In the genomic region with DNA sequence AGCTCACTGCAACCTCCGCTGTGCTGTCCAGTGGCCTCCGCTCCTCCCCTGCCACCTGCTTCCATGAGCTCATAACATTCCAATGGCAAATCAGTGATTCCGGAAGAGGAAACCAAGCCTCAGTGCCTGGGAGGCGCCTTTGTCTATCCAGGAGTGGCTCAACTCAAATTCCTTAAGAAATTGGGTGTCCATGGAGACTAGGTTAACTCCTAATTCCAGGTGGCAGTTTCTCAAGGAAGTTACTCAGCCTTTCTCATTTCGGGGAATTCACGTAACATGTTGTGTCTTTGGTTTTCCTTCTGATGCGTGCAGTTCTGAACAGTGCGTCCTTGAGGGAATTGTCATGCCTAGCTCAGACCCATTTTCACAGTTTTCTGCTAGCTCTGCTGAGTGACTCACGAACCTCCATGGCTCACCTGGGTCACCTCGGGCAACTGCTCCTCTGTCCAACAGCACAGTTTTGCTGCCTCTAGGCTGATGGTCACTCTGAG, we compare ENCODE assay signal across 14 cellular contexts.
DNase-seq lines count a peak whose midpoint lies in the region; TF ChIP-seq lines count a peak whose summit lies in the region.
"Had no signal": no experiment of that assay in that cellular context is flagged by ENCODE, and none has a peak within 500 bp of the region (broad histone marks: within the 10 kb centered on the region; RNA-seq: fewer than 3 reads in every experiment).

No MANE protein-coding gene starts in this region.

- H3K79me2 ChIP-seq in trophoblast cell (ENCODE audit: control insufficient read depth, insufficient read depth, low read length, poor library complexity) = no peaks in the 10 kb centered on the region

- no peak overlapping the region for H2BK12ac ChIP-seq in trophoblast cell (ENCODE audit: low read length)

- H4K12ac ChIP-seq in trophoblast cell (ENCODE audit: low read depth, low read length) = no peak overlapping the region

- no peak overlapping the region for H4K8ac ChIP-seq in trophoblast cell (ENCODE audit: low read depth, low read length)

- H3K36me3 ChIP-seq in esophagus muscularis mucosa (no peaks in the 10 kb centered on the region), trophoblast cell (ENCODE audit: control insufficient read depth in 1 of 2, insufficient read depth in 2 of 2, low read length in 2 of 2) (no peaks in the 10 kb centered on the region)
- H3K36me3 ChIP-seq: SJSA1 had no signal

- H2AFZ ChIP-seq in trophoblast cell (ENCODE audit: insufficient read depth, low read length, poor library complexity) = no peak overlapping the region

- H2BK120ac ChIP-seq in trophoblast cell (ENCODE audit: insufficient read depth, low read length, poor library complexity) = no peak overlapping the region

- H3K14ac ChIP-seq in trophoblast cell (ENCODE audit: low read length) = no peak overlapping the region

- no peak for TF ChIP-seq EP300 in esophagus muscularis mucosa (IDR thresholded peaks at IDR 0.05)

- TF ChIP-seq POLR2A in esophagus muscularis mucosa (IDR thresholded peaks at IDR 0.05; ENCODE audit: low read depth) = no peak

- H3K9ac ChIP-seq in trophoblast cell (ENCODE audit: low read length) = peak overlapping the region; percentile 65

- intact Hi-C loops in esophagus muscularis mucosa (cut with DNase I) (no loop called here), posterior cingulate gyrus (cut with DNase I) (no loop called here)

- H3K4me1 ChIP-seq in esophagus muscularis mucosa = no peaks in the 10 kb centered on the region
- H3K4me1 ChIP-seq in trophoblast cell (ENCODE audit: control insufficient read depth in 1 of 2, insufficient read depth in 2 of 2, low read length in 2 of 2) = peaks cover 0 to 6% of the 10 kb centered on the region in 2 experiments
- H3K4me1 ChIP-seq: SJSA1 had no signal

- peak overlapping the region; percentile 86 for H3K23ac ChIP-seq in trophoblast cell (ENCODE audit: low read length)

- H3K4me3 ChIP-seq in esophagus muscularis mucosa (no peak overlapping the region), trophoblast cell (ENCODE audit: low read depth, low read length) (no peak overlapping the region)
- H3K4me3 ChIP-seq: SJSA1 had no signal

- in situ Hi-C loops in Caki2 (cut with HindIII; ENCODE audit: low pct_unique_long_range_greater_than_20kb, low sequenced_read_pairs) = no loop called here

- POLR2A ChIA-PET in RWPE1 (lab: Yijun Ruan, JAX; ENCODE audit: low non-redundant PET) = no interaction called here

- H4K91ac ChIP-seq in trophoblast cell (ENCODE audit: low read depth, low read length) = no peak overlapping the region

- H2AK5ac ChIP-seq in trophoblast cell (ENCODE audit: low read length) = no peak overlapping the region

- TF ChIP-seq CTCF in RWPE1 (conservative IDR thresholded peaks at IDR 0.05; ENCODE audit: low read depth) (no peak), esophagus muscularis mucosa (IDR thresholded peaks at IDR 0.05) (no peak)

- CTCF ChIA-PET in RWPE1 (lab: Yijun Ruan, JAX) = no interaction called here

- H3K27ac ChIP-seq in RWPE1 (peak overlapping the region; percentile 52), esophagus muscularis mucosa (replicated peaks in 1 of 4) (no peak overlapping the region), trophoblast cell (ENCODE audit: low read depth, low read length) (no peak overlapping the region)
- H3K27ac ChIP-seq: C4-2B, SJSA1 had no signal

- peak; percentile 3 for DNase-seq in Caki2 (ENCODE audit: low read depth)
- DNase-seq in RWPE1 (ENCODE audit: low spot score) = peak; percentile 74
- peak; percentile 64 for DNase-seq in esophagus muscularis mucosa (ENCODE audit: extremely low spot score)
- peak; percentile 97 to 99 for DNase-seq in trophoblast cell
- DNase-seq in posterior cingulate gyrus = no peak
- no peak for DNase-seq in NCI-H1694 (lab: John Stamatoyannopoulos, UW)
- no peak for DNase-seq in HCEC 1CT
- DNase-seq: Kasumi-1, NCI-H1105 treated with DMSO at 0.1 percent for 48 hours, NCI-H187, NCI-H345, NCI-H526 treated with DMSO at 0.1 percent for 48 hours had no signal

- no peak overlapping the region for H3K4ac ChIP-seq in trophoblast cell (ENCODE audit: low read depth, low read length)

- no peak overlapping the region for H3K18ac ChIP-seq in trophoblast cell (ENCODE audit: low read length)

- no peak overlapping the region for H3K4me2 ChIP-seq in trophoblast cell (ENCODE audit: low read length)

- no peaks in the 10 kb centered on the region for H3K79me1 ChIP-seq in trophoblast cell (ENCODE audit: low read length)

- 84% methylated on average over 10 of the region's 10 CpGs for WGBS in esophagus muscularis mucosa
- no CpG with 5 or more reads among the region's 10 CpGs for WGBS in trophoblast cell (ENCODE audit: extremely low coverage, insufficient coverage, insufficient read length)

- H3K9me3 ChIP-seq in esophagus muscularis mucosa (no peaks in the 10 kb centered on the region), trophoblast cell (ENCODE audit: insufficient read depth, low read depth, low read length) (no peaks in the 10 kb centered on the region)
- H3K9me3 ChIP-seq: SJSA1 had no signal

- H2BK5ac ChIP-seq in trophoblast cell (ENCODE audit: low read depth, low read length, poor library complexity) = no peak overlapping the region

- H3K27me3 ChIP-seq in esophagus muscularis mucosa (no peaks in the 10 kb centered on the region), trophoblast cell (ENCODE audit: insufficient read depth, low read length) (no peaks in the 10 kb centered on the region)
- H3K27me3 ChIP-seq: SJSA1 had no signal

Comparison
In these comparisons a context has a peak if more than half of its experiments do, and no peak if none do; other contexts are left out.
1. DNase-seq: peak in Caki2 (single experiment), RWPE1 (single experiment), esophagus muscularis mucosa (single experiment) and trophoblast cell (2 of 2); none in posterior cingulate gyrus (0 of 10), NCI-H1694 (single experiment) and HCEC 1CT (single experiment).